31 cellular contexts compared by ENCODE assay signal in genomic region chr10:23310443-23310842, GRCh38. TPM values are rescaled to one million over a fixed set of nuclear protein-coding genes. Genes with fewer than 3 reads are reported as not detected.
DNase-seq lines count a peak whose midpoint lies in the region; ATAC-seq and TF ChIP-seq lines count a peak whose summit lies in the region.
"Had no signal": no experiment of that assay in that cellular context is flagged by ENCODE, and none has a peak within 500 bp of the region (broad histone marks: within the 10 kb centered on the region; RNA-seq: fewer than 3 reads in every experiment).

No MANE protein-coding gene starts in this region.

- H3K9me3 ChIP-seq in left lung = no peaks in the 10 kb centered on the region
- H3K9me3 ChIP-seq: adrenal gland, SJCRH30, upper lobe of left lung had no signal

- H3K36me3 ChIP-seq in left lung = no peaks in the 10 kb centered on the region
- H3K36me3 ChIP-seq: adrenal gland, SJCRH30, upper lobe of left lung had no signal

- no peak overlapping the region for H3K27ac ChIP-seq in left lung
- H3K27ac ChIP-seq: adrenal gland, SJCRH30 had no signal

- no peaks in the 10 kb centered on the region for H3K4me1 ChIP-seq in left lung
- H3K4me1 ChIP-seq: adrenal gland had no signal

- TF ChIP-seq CTCF in left lung (IDR thresholded peaks at IDR 0.05) = no peak
- TF ChIP-seq CTCF in glutamatergic neuron (IDR thresholded peaks at IDR 0.05; ENCODE audit: partially characterized antibody, unreplicated experiment) = no peak

- DNase-seq in GM03348 (ENCODE audit: low spot score) (peak; percentile 24), cerebellum (ENCODE audit: low spot score) (peak; percentile 44), left lung (no peak), glutamatergic neuron (no peak)
- no peak for DNase-seq in stimulated activated effector memory CD8-positive, alpha-beta T cell treated with anti-CD3 and anti-CD28 coated beads, Interleukin-12 subunit alpha, Interleukin-12 subunit beta, amount 100 ng/mL, for 72 hours (ENCODE audit: low spot score in 2 of 2)
- no peak for DNase-seq in activated T-cell treated with anti-CD3 and anti-CD28 coated beads, Interleukin-2, amount 50 U/mL, for 72 hours
- DNase-seq: activated B cell treated with CpG ODN at 0.5 μM for 24 hours; activated CD4-positive, alpha-beta memory T cell treated with anti-CD3 and anti-CD28 coated beads, Interleukin-2, amount 10 ng/mL, durations not matched to agents 7 days and 5 days; activated CD8-positive, alpha-beta memory T cell treated with anti-CD3 and anti-CD28 coated beads, Interleukin-2, amount 50 U/mL, for 4 hours; activated naive CD4-positive, alpha-beta T cell treated with Interleukin-2 at 50 U/mL for 16 hours; adrenal gland; cerebellar nuclear complex; DMS79; GOT3; HFFc6; immature natural killer cell; midbrain; naive thymus-derived CD4-positive, alpha-beta T cell; NCI-H1048; NCI-H2107; NCI-H748 treated with DMSO at 0.1 percent for 48 hours; occipital lobe; SJCRH30; stimulated activated CD4-positive, alpha-beta T cell treated with anti-CD3 and anti-CD28 coated beads, Interleukin-15, amount 100 ng/mL, for 24 hours; stimulated activated CD4-positive, alpha-beta T cell treated with anti-CD3 and anti-CD28 coated beads, Interleukin-4, amount 100 ng/mL, for 4 hours; upper lobe of left lung had no signal

- no peak overlapping the region for H3K27ac Mint-ChIP-seq in stimulated activated effector memory CD8-positive, alpha-beta T cell treated with anti-CD3 and anti-CD28 coated beads, Interleukin-12 subunit alpha, Interleukin-12 subunit beta, amount 100 ng/mL, for 72 hours
- H3K27ac Mint-ChIP-seq in activated T-cell treated with anti-CD3 and anti-CD28 coated beads, Interleukin-2, amount 50 U/mL, for 72 hours = no peak overlapping the region
- H3K27ac Mint-ChIP-seq in glutamatergic neuron (ENCODE audit: unreplicated experiment) = no peak overlapping the region
- H3K27ac Mint-ChIP-seq: activated B cell treated with CpG ODN at 0.5 μM for 24 hours; activated CD4-positive, alpha-beta memory T cell treated with anti-CD3 and anti-CD28 coated beads, Interleukin-2, amount 10 ng/mL, durations not matched to agents 7 days and 5 days; activated T-helper 1 cell treated with anti-CD3 and anti-CD28 coated beads, Interleukin-12 subunit alpha, Interleukin-12 subunit beta, Interleukin-2, Interleukin-4 antibody, amounts not matched to agents 30 ng/mL and 10 ng/mL and 1 ng/mL, durations not matched to agents 14 hours and 24 hours and 36 hours; HFFc6; immature natural killer cell; naive thymus-derived CD4-positive, alpha-beta T cell had no signal

- H3K4me3 Mint-ChIP-seq in stimulated activated effector memory CD8-positive, alpha-beta T cell treated with anti-CD3 and anti-CD28 coated beads, Interleukin-12 subunit alpha, Interleukin-12 subunit beta, amount 100 ng/mL, for 72 hours = no peak overlapping the region
- H3K4me3 Mint-ChIP-seq in activated T-cell treated with anti-CD3 and anti-CD28 coated beads, Interleukin-2, amount 50 U/mL, for 72 hours = no peak overlapping the region
- H3K4me3 Mint-ChIP-seq in glutamatergic neuron (ENCODE audit: unreplicated experiment) = no peak overlapping the region
- H3K4me3 Mint-ChIP-seq: activated B cell treated with CpG ODN at 0.5 μM for 24 hours; activated CD4-positive, alpha-beta memory T cell treated with anti-CD3 and anti-CD28 coated beads, Interleukin-2, amount 10 ng/mL, durations not matched to agents 7 days and 5 days; activated T-helper 1 cell treated with anti-CD3 and anti-CD28 coated beads, Interleukin-12 subunit alpha, Interleukin-12 subunit beta, Interleukin-2, Interleukin-4 antibody, amounts not matched to agents 30 ng/mL and 10 ng/mL and 1 ng/mL, durations not matched to agents 14 hours and 24 hours and 36 hours; HFFc6; immature natural killer cell; naive thymus-derived CD4-positive, alpha-beta T cell had no signal

- H3K36me3 Mint-ChIP-seq in stimulated activated effector memory CD8-positive, alpha-beta T cell treated with anti-CD3 and anti-CD28 coated beads, Interleukin-12 subunit alpha, Interleukin-12 subunit beta, amount 100 ng/mL, for 72 hours = no peaks in the 10 kb centered on the region
- H3K36me3 Mint-ChIP-seq in activated T-cell treated with anti-CD3 and anti-CD28 coated beads, Interleukin-2, amount 50 U/mL, for 72 hours (ENCODE audit: insufficient read depth in 2 of 2) = no peaks in the 10 kb centered on the region
- no peaks in the 10 kb centered on the region for H3K36me3 Mint-ChIP-seq in glutamatergic neuron (ENCODE audit: unreplicated experiment)
- H3K36me3 Mint-ChIP-seq: immature natural killer cell; naive thymus-derived CD4-positive, alpha-beta T cell had no signal

- H3K4me3 ChIP-seq in left lung = no peak overlapping the region
- H3K4me3 ChIP-seq: adrenal gland, SJCRH30, upper lobe of left lung had no signal

- peak; percentile 46 for ATAC-seq in left lung
- peak; percentile 32 for ATAC-seq in stimulated activated effector memory CD8-positive, alpha-beta T cell treated with anti-CD3 and anti-CD28 coated beads, Interleukin-12 subunit alpha, Interleukin-12 subunit beta, amount 100 ng/mL, for 72 hours
- ATAC-seq in activated T-cell treated with anti-CD3 and anti-CD28 coated beads, Interleukin-2, amount 50 U/mL, for 72 hours (replicated peaks in 1 of 2) = no peak
- no peak for ATAC-seq in HG03135 (IDR thresholded peaks at IDR 0.05; ENCODE audit: unreplicated experiment)
- ATAC-seq: left lobe of liver; naive thymus-derived CD4-positive, alpha-beta T cell had no signal

- no peaks in the 10 kb centered on the region for H3K27me3 ChIP-seq in left lung
- H3K27me3 ChIP-seq: adrenal gland, SJCRH30, upper lobe of left lung had no signal

- no peaks in the 10 kb centered on the region for H3K9me3 Mint-ChIP-seq in stimulated activated effector memory CD8-positive, alpha-beta T cell treated with anti-CD3 and anti-CD28 coated beads, Interleukin-12 subunit alpha, Interleukin-12 subunit beta, amount 100 ng/mL, for 72 hours
- no peaks in the 10 kb centered on the region for H3K9me3 Mint-ChIP-seq in activated T-cell treated with anti-CD3 and anti-CD28 coated beads, Interleukin-2, amount 50 U/mL, for 72 hours
- H3K9me3 Mint-ChIP-seq in glutamatergic neuron (ENCODE audit: unreplicated experiment) = no peaks in the 10 kb centered on the region
- H3K9me3 Mint-ChIP-seq: activated B cell treated with CpG ODN at 0.5 μM for 24 hours; activated CD4-positive, alpha-beta memory T cell treated with anti-CD3 and anti-CD28 coated beads, Interleukin-2, amount 10 ng/mL, durations not matched to agents 7 days and 5 days; activated T-helper 1 cell treated with anti-CD3 and anti-CD28 coated beads, Interleukin-12 subunit alpha, Interleukin-12 subunit beta, Interleukin-2, Interleukin-4 antibody, amounts not matched to agents 30 ng/mL and 10 ng/mL and 1 ng/mL, durations not matched to agents 14 hours and 24 hours and 36 hours; HFFc6; immature natural killer cell; naive thymus-derived CD4-positive, alpha-beta T cell had no signal

- no peaks in the 10 kb centered on the region for H3K4me1 Mint-ChIP-seq in stimulated activated effector memory CD8-positive, alpha-beta T cell treated with anti-CD3 and anti-CD28 coated beads, Interleukin-12 subunit alpha, Interleukin-12 subunit beta, amount 100 ng/mL, for 72 hours
- H3K4me1 Mint-ChIP-seq in activated T-cell treated with anti-CD3 and anti-CD28 coated beads, Interleukin-2, amount 50 U/mL, for 72 hours (ENCODE audit: low read depth) = no peaks in the 10 kb centered on the region
- H3K4me1 Mint-ChIP-seq in glutamatergic neuron (ENCODE audit: low read depth, unreplicated experiment) = no peaks in the 10 kb centered on the region
- H3K4me1 Mint-ChIP-seq: activated B cell treated with CpG ODN at 0.5 μM for 24 hours; activated CD4-positive, alpha-beta memory T cell treated with anti-CD3 and anti-CD28 coated beads, Interleukin-2, amount 10 ng/mL, durations not matched to agents 7 days and 5 days; immature natural killer cell had no signal

- H3K27me3 Mint-ChIP-seq in activated T-cell treated with anti-CD3 and anti-CD28 coated beads, Interleukin-2, amount 50 U/mL, for 72 hours (ENCODE audit: low read depth) = peaks cover 28% of the 10 kb centered on the region
- no peaks in the 10 kb centered on the region for H3K27me3 Mint-ChIP-seq in glutamatergic neuron (ENCODE audit: unreplicated experiment)

- intact Hi-C loops in left lung (cut with DNase I) = loop anchor here in 1 of 2 donors (5.0 to 10.0 kb wide), 2 partner anchors 217 to 394 kb away; no protein-coding TSS in a partner anchor

RNA-seq across cellular contexts. Expression of gene C10orf67, which starts 34.2 kb away (rescaled TPM):
- total RNA-seq in cerebellum = 0.54 TPM
- total RNA-seq in left lung = under 1 TPM; 0.68 to 0.93 TPM
- under 1 TPM; 0.39 to 0.84 TPM for total RNA-seq in activated T-cell treated with anti-CD3 and anti-CD28 coated beads, Interleukin-2, amount 50 U/mL, for 72 hours
- total RNA-seq in glutamatergic neuron (ENCODE audit: unreplicated experiment) = not detected
- total RNA-seq: activated B cell treated with CpG ODN at 0.5 μM for 24 hours; activated CD4-positive, alpha-beta memory T cell treated with anti-CD3 and anti-CD28 coated beads, Interleukin-2, amount 10 ng/mL, durations not matched to agents 7 days and 5 days; left lobe of liver; naive thymus-derived CD4-positive, alpha-beta T cell; pulmonary artery endothelial cell; subcutaneous adipose tissue had no signal

Comparison
In these comparisons a context has a peak if more than half of its experiments do, and no peak if none do; other contexts are left out.
1. DNase-seq: peak in GM03348 (single experiment) and cerebellum (single experiment); none in left lung (0 of 2), stimulated activated effector memory CD8-positive, alpha-beta T cell treated with anti-CD3 and anti-CD28 coated beads, Interleukin-12 subunit alpha, Interleukin-12 subunit beta, amount 100 ng/mL, for 72 hours (0 of 2), activated T-cell treated with anti-CD3 and anti-CD28 coated beads, Interleukin-2, amount 50 U/mL, for 72 hours (0 of 2) and glutamatergic neuron (single experiment).
2. ATAC-seq: peak in left lung (single experiment) and stimulated activated effector memory CD8-positive, alpha-beta T cell treated with anti-CD3 and anti-CD28 coated beads, Interleukin-12 subunit alpha, Interleukin-12 subunit beta, amount 100 ng/mL, for 72 hours (single experiment); none in activated T-cell treated with anti-CD3 and anti-CD28 coated beads, Interleukin-2, amount 50 U/mL, for 72 hours (0 of 2) and HG03135 (single experiment).